In the genomic region with DNA sequence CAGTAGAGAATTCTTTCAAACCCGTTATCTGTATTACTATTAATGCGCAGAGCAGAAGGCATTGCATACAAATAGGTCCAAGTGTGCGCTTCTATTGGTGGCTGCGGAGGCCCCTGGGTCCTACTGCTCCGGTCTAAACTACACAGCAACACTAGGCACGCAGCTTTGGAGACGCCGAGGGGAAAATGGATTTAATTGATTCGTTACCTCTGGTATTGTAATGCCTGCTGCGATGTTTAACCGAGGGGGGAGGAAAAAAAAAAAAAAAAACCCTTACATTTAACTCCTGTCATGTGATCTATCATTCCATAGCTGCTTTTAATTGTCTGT, we compare ENCODE assay signal across 9 cellular contexts. TPM values are rescaled to one million over a fixed set of nuclear protein-coding genes. Genes with fewer than 3 reads are reported as not detected.
DNase-seq lines count a peak whose midpoint lies in the region; ATAC-seq and TF ChIP-seq lines count a peak whose summit lies in the region.
"Had no signal": no experiment of that assay in that cellular context is flagged by ENCODE, and none has a peak within 500 bp of the region (broad histone marks: within the 10 kb centered on the region; RNA-seq: fewer than 3 reads in every experiment).

ROBO1 (minus strand) TSS at position 46 of the 330 bp plus-strand sequence.

- no peaks in the 10 kb centered on the region for H3K36me3 Mint-ChIP-seq in osteocyte (ENCODE audit: unreplicated experiment)

- no peaks in the 10 kb centered on the region for H3K4me1 ChIP-seq in Peyer's patch

- H3K27ac ChIP-seq in Peyer's patch = no peak within 1 kb of the TSS

- POLR2A ChIA-PET in BJ (lab: Charles Lee) = no interaction called here

- no peaks in the 10 kb centered on the region for H3K9me3 Mint-ChIP-seq in osteocyte (ENCODE audit: unreplicated experiment)

- H3K4me3 Mint-ChIP-seq in osteocyte (ENCODE audit: unreplicated experiment) = no peak within 1 kb of the TSS

- ATAC-seq in GM21717 (IDR thresholded peaks at IDR 0.05; ENCODE audit: unreplicated experiment) = no peak

- no peak for TF ChIP-seq CTCF in BJ (IDR thresholded peaks at IDR 0.05; ENCODE audit: insufficient read depth, low read depth, low read length)
- no peak for TF ChIP-seq CTCF in Peyer's patch (IDR thresholded peaks at IDR 0.05)
- TF ChIP-seq CTCF in fibroblast of pulmonary artery (IDR thresholded peaks at IDR 0.05; ENCODE audit: low read length, missing control alignments) = no peak
- no peak for TF ChIP-seq CTCF in osteocyte (IDR thresholded peaks at IDR 0.05)
- TF ChIP-seq CTCF in GM20000 (IDR thresholded peaks at IDR 0.05; ENCODE audit: extremely low read depth, missing control alignments) = no peak

- CTCF ChIA-PET in BJ (lab: Yijun Ruan, JAX) = interaction anchor here (0.5 kb wide), 1 partner anchor 1578 kb away, joined by 4 read pairs; no protein-coding TSS in a partner anchor

- DNase-seq in BJ (ENCODE audit: low read depth) = no peak
- DNase-seq in Peyer's patch = no peak
- peak; percentile 10 for DNase-seq in fibroblast of pulmonary artery (ENCODE audit: low read depth)
- DNase-seq in osteocyte (ENCODE audit: extremely low spot score, unreplicated experiment) = no peak
- no peak for DNase-seq in NCI-H510A treated with DMSO at 0.1 percent for 48 hours (lab: John Stamatoyannopoulos, UW)
- DNase-seq in GM20000 (ENCODE audit: low spot score) = no peak
- DNase-seq in NCI-H526 (lab: John Stamatoyannopoulos, UW) = no peak
- DNase-seq: hippocampal formation had no signal

- H3K4me3 ChIP-seq in BJ (ENCODE audit: low read depth, low read length) = no peak within 1 kb of the TSS
- H3K4me3 ChIP-seq in Peyer's patch = peak within 1 kb of the TSS in 1 of 4 donors; percentile 7
- H3K4me3 ChIP-seq in fibroblast of pulmonary artery (replicated peaks; ENCODE audit: low read depth, low read length) = peak within 1 kb of the TSS; percentile 36

- H3K4me1 Mint-ChIP-seq in osteocyte (ENCODE audit: unreplicated experiment) = peaks cover 5% of the 10 kb centered on the region

- H3K36me3 ChIP-seq in BJ (ENCODE audit: control insufficient read depth, insufficient read depth, low read length) = no peaks in the 10 kb centered on the region
- no peaks in the 10 kb centered on the region for H3K36me3 ChIP-seq in Peyer's patch

- peaks cover 28% of the 10 kb centered on the region for H3K27me3 Mint-ChIP-seq in osteocyte (ENCODE audit: unreplicated experiment)

- TF ChIP-seq POLR2A in Peyer's patch (IDR thresholded peaks at IDR 0.05) = no peak

- no peak within 1 kb of the TSS for H3K27ac Mint-ChIP-seq in osteocyte (ENCODE audit: unreplicated experiment)

- H3K9me3 ChIP-seq in Peyer's patch = no peaks in the 10 kb centered on the region

- H3K27me3 ChIP-seq in BJ (ENCODE audit: control insufficient read depth, insufficient read depth, low read length) (peaks cover 2% of the 10 kb centered on the region; the same call in 1 of the 2 replicates), Peyer's patch (peaks cover 0 to 6% of the 10 kb centered on the region in 2 donors)

RNA-seq across cellular contexts. Expression of gene ROBO1, which starts in this region (rescaled TPM):
- 33.9 and 49.7 TPM in 2 replicates for polyA plus RNA-seq in BJ (2011; rRNA removed)
- 59.7 and 63.5 TPM in 2 replicates for polyA minus RNA-seq in BJ (2011; rRNA and poly(A)+ RNA removed)
- total RNA-seq in Peyer's patch = 10 to 100 TPM in 3 of 4 donors, 1 to 10 TPM in 1; 9.5 to 41.3 (median 24.2) TPM
- 73.8 and 79.6 TPM in 2 replicates for total RNA-seq in osteocyte
